Comparison of ENCODE assay signal across 17 cellular contexts in genomic region chr6:34011298-34011697, GRCh38.
"Had no signal": no experiment of that assay in that cellular context is flagged by ENCODE, and none has a peak within 500 bp of the region (broad histone marks: within the 10 kb centered on the region; RNA-seq: fewer than 3 reads in every experiment).

No MANE protein-coding gene starts in this region.

- H3K27ac ChIP-seq: coronary artery, left ventricle myocardium inferior, right atrium auricular region, suprapubic skin, thyroid gland, uterus had no signal

- H3K36me3 Mint-ChIP-seq: stimulated activated effector memory CD8-positive, alpha-beta T cell treated with anti-CD3 and anti-CD28 coated beads, Interleukin-12 subunit alpha, Interleukin-12 subunit beta, amount 100 ng/mL, for 72 hours; type B pancreatic cell had no signal

- DNase-seq: effector CD8-positive, alpha-beta T cell; islet precursor cell; left ventricle myocardium inferior; mesenchymal stem cell; midbrain; stimulated activated CD4-positive, alpha-beta T cell treated with anti-CD3 and anti-CD28 coated beads, Interleukin-4, amount 100 ng/mL, for 1 hour; stimulated activated CD8-positive, alpha-beta memory T cell treated with anti-CD3 and anti-CD28 coated beads, Interleukin-4, amount 100 ng/mL, for 48 hours; stimulated activated naive CD8-positive, alpha-beta T cell treated with anti-CD3 and anti-CD28 coated beads, Interleukin-15, Interleukin-2, amounts not matched to agents 100 U/mL and 50 U/mL, for 24 hours; thyroid gland; uterus had no signal

- H3K36me3 ChIP-seq: left ventricle myocardium inferior, right atrium auricular region, suprapubic skin, thyroid gland, uterus had no signal

- H3K27ac Mint-ChIP-seq: stimulated activated effector memory CD8-positive, alpha-beta T cell treated with anti-CD3 and anti-CD28 coated beads, Interleukin-12 subunit alpha, Interleukin-12 subunit beta, amount 100 ng/mL, for 72 hours; type B pancreatic cell had no signal

- ATAC-seq: stimulated activated effector memory CD8-positive, alpha-beta T cell treated with anti-CD3 and anti-CD28 coated beads, Interleukin-12 subunit alpha, Interleukin-12 subunit beta, amount 100 ng/mL, for 72 hours; stimulated activated naive CD8-positive, alpha-beta T cell treated with anti-CD3 and anti-CD28 coated beads, Interleukin-15, Interleukin-2, amounts not matched to agents 100 U/mL and 50 U/mL, for 24 hours had no signal

- H3K9me3 ChIP-seq: left ventricle myocardium inferior, right atrium auricular region, suprapubic skin, thyroid gland, uterus had no signal

- H3K27me3 ChIP-seq: right atrium auricular region, thyroid gland, uterus had no signal

- H3K9me3 Mint-ChIP-seq: stimulated activated effector memory CD8-positive, alpha-beta T cell treated with anti-CD3 and anti-CD28 coated beads, Interleukin-12 subunit alpha, Interleukin-12 subunit beta, amount 100 ng/mL, for 72 hours had no signal

- H3K4me1 ChIP-seq: left ventricle myocardium inferior, right atrium auricular region, suprapubic skin, thyroid gland, uterus had no signal

- H3K4me3 ChIP-seq: coronary artery, left ventricle myocardium inferior, lung, right atrium auricular region, smooth muscle cell, suprapubic skin, thyroid gland, uterus had no signal

- H3K4me2 ChIP-seq: smooth muscle cell had no signal

- H3K4me1 Mint-ChIP-seq: stimulated activated effector memory CD8-positive, alpha-beta T cell treated with anti-CD3 and anti-CD28 coated beads, Interleukin-12 subunit alpha, Interleukin-12 subunit beta, amount 100 ng/mL, for 72 hours had no signal

- H3K4me3 Mint-ChIP-seq: stimulated activated effector memory CD8-positive, alpha-beta T cell treated with anti-CD3 and anti-CD28 coated beads, Interleukin-12 subunit alpha, Interleukin-12 subunit beta, amount 100 ng/mL, for 72 hours; type B pancreatic cell had no signal
